8 cellular contexts compared by ENCODE assay signal in the genomic region with DNA sequence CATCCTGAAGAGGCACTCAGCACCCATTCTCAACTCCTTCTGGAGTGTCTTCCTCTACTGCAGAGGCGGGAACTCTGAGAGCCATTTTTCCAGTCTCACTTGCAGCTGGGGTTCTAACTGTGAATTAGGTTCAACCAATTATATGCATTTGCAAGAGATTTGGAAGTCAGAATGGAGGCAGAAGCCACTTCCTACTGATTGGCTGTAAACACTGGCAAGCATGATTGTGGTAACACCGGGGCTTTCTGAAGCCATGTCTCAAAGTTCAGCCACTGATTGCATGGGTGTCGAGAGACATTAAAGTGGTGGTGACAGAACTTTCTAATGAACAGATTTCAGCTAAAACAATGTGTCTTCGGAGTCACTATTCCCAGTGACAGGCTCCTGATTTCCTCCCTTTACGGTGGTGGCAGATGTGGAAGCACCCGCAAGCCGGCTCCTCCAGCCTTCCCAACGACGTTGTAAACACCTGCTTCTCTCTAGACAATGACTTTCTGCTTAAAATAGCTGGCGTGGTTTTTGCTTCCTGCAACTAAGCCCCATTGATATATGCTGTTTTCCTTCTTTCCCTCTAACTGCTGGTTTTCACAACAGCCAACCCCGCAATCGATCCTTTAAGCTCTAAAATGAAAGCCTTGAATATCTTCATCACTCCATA.
DNase-seq lines count a peak whose midpoint lies in the region; ATAC-seq and TF ChIP-seq lines count a peak whose summit lies in the region.

No MANE protein-coding gene starts in this region.

- H3K27me3 Mint-ChIP-seq in T-helper 17 cell (no peaks in the 10 kb centered on the region), naive B cell (no peaks in the 10 kb centered on the region)

- peaks cover 10% of the 10 kb centered on the region; the same call in 1 of the 2 replicates for H4K20me1 ChIP-seq in DND-41 (ENCODE audit: insufficient read depth, low read length)

- H2AFZ ChIP-seq in DND-41 (ENCODE audit: low read depth, low read length): peak overlapping the region; percentile 60

- H3K36me3 ChIP-seq in DND-41 (ENCODE audit: insufficient read depth, low read length): peaks cover 5% of the 10 kb centered on the region; the same call in 1 of the 2 replicates

- peak overlapping the region; percentile 66 for H3K4me2 ChIP-seq in DND-41 (ENCODE audit: insufficient read depth, low read length)

- no peaks in the 10 kb centered on the region for H3K79me2 ChIP-seq in DND-41 (ENCODE audit: insufficient read depth, low read length)

- H3K36me3 Mint-ChIP-seq in T-helper 17 cell (ENCODE audit: low read depth) (peaks cover 2% of the 10 kb centered on the region), naive B cell (peaks cover 7 to 22% of the 10 kb centered on the region in 2 donors)

- TF ChIP-seq CTCF in DND-41 (IDR thresholded peaks at IDR 0.05; ENCODE audit: borderline replicate concordance, extremely low read depth, low read length, poor library complexity, severe bottlenecking): no peak

- DNase-seq in DND-41 (peak; percentile 46), T-helper 17 cell (no peak), naive B cell (no peak), HuH-7 (ENCODE audit: low spot score) (no peak), superior temporal gyrus (ENCODE audit: extremely low spot score) (no peak)

- peak overlapping the region; percentile 85 for H3K27ac Mint-ChIP-seq in T-helper 17 cell
- peak overlapping the region; percentile 44 to 92 (median 74) for H3K27ac Mint-ChIP-seq in naive B cell

- H3K4me3 Mint-ChIP-seq in T-helper 17 cell (peak overlapping the region; percentile 79), naive B cell (peak overlapping the region; percentile 47 to 89 (median 74))

- H3K27me3 ChIP-seq in DND-41 (ENCODE audit: insufficient read depth, low read length, poor library complexity): no peaks in the 10 kb centered on the region

- peak overlapping the region; percentile 25; the same call in 1 of the 2 replicates for H3K9ac ChIP-seq in DND-41 (ENCODE audit: low read depth, low read length)

- peak overlapping the region in 1 of 2 experiments; percentile 47; a peak in 2 of 4 replicates for H3K4me3 ChIP-seq in DND-41 (ENCODE audit: low read depth in 1 of 2, low read length in 2 of 2)

- no peaks in the 10 kb centered on the region for H3K9me3 ChIP-seq in DND-41 (ENCODE audit: insufficient read depth, low read length, severe bottlenecking)
- H3K9me3 ChIP-seq in T-helper 17 cell (ENCODE audit: control insufficient read depth, low read length, poor library complexity, severe bottlenecking): no peaks in the 10 kb centered on the region

- H3K9me3 Mint-ChIP-seq in naive B cell: peaks cover 0 to 9% (median 3%) of the 10 kb centered on the region in 7 donors

- peak overlapping the region; percentile 70 for H3K27ac ChIP-seq in DND-41 (ENCODE audit: low read length)

- ATAC-seq in DND-41 (ENCODE audit: insufficient read depth, low read depth) (peak; percentile 61), HG02885 (IDR thresholded peaks at IDR 0.05; ENCODE audit: poor library complexity, unreplicated experiment) (peak; percentile 42), T-helper 17 cell (peak; percentile 84), naive B cell (ENCODE audit: low read depth in 2 of 2) (peak; percentile 18 to 20), HG03342 (IDR thresholded peaks at IDR 0.05; ENCODE audit: unreplicated experiment) (no peak), GM18867 (IDR thresholded peaks at IDR 0.05; ENCODE audit: unreplicated experiment) (no peak)

- peaks cover 38% of the 10 kb centered on the region for H3K4me1 Mint-ChIP-seq in T-helper 17 cell
- H3K4me1 Mint-ChIP-seq in naive B cell: peaks cover 65 to 85% (median 79%) of the 10 kb centered on the region in 3 donors

- peaks cover 37% of the 10 kb centered on the region for H3K4me1 ChIP-seq in DND-41 (ENCODE audit: insufficient read depth, low read length)

Comparison
In these comparisons a context has a peak if more than half of its experiments do, and no peak if none do; other contexts are left out.
1. ATAC-seq: peak in DND-41 (single experiment), HG02885 (single experiment), T-helper 17 cell (single experiment) and naive B cell (2 of 2); none in HG03342 (single experiment) and GM18867 (single experiment).